Comparison of ENCODE assay signal across 9 cellular contexts in the genomic region with DNA sequence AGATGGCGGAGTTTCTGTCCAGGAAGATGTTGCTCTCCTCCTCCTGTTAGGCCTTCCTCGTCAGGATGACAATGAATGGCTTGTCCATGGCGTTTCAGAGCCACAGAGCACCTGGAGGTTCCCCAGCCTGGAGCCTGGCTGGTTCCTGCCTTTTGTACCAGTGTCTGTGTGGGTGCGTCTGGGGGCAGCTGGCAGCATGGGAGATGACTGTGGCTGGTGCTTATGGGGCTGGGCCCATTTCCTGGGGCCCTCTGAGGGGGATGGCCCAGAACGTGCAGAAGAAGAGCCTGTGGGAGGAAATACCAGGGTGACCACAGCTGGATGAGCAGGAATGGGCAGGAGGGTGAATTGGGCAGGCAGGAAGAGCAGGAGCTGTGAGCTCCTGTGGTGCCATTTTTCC. TPM values are rescaled to one million over a fixed set of nuclear protein-coding genes. Genes with fewer than 3 reads are reported as not detected.
DNase-seq lines count a peak whose midpoint lies in the region; ATAC-seq and TF ChIP-seq lines count a peak whose summit lies in the region.
"Had no signal": no experiment of that assay in that cellular context is flagged by ENCODE, and none has a peak within 500 bp of the region (broad histone marks: within the 10 kb centered on the region; RNA-seq: fewer than 3 reads in every experiment).

No MANE protein-coding gene starts in this region.

- H3K27me3 ChIP-seq in Peyer's patch = no peaks in the 10 kb centered on the region

- no peak overlapping the region for H3K4me3 ChIP-seq in Peyer's patch

- H3K36me3 ChIP-seq in Peyer's patch = no peaks in the 10 kb centered on the region

- H3K27ac ChIP-seq in Peyer's patch (peak overlapping the region; percentile 15 to 76 (median 46)), substantia nigra (ENCODE audit: low read depth, low read length, poor library complexity, severe bottlenecking) (peak overlapping the region; percentile 22)

- peaks cover 0 to 25% (median 16%) of the 10 kb centered on the region in 4 donors for H3K4me1 ChIP-seq in Peyer's patch

- TF ChIP-seq POLR2A in GM18951 (IDR thresholded peaks at IDR 0.05; ENCODE audit: extremely low read depth, insufficient read depth, insufficient read length) (peak; percentile 22), Peyer's patch (IDR thresholded peaks at IDR 0.05) (no peak)

- DNase-seq in Peyer's patch = no peak
- peak; percentile 67 for DNase-seq in glomerular visceral epithelial cell (ENCODE audit: extremely low spot score)
- DNase-seq in substantia nigra (lab: John Stamatoyannopoulos, UW) = no peak
- DNase-seq in iPS-NIHi11 (ENCODE audit: low spot score) = no peak
- DNase-seq: NCI-H748 treated with DMSO at 0.1 percent for 48 hours; stimulated activated CD4-positive, alpha-beta T cell treated with anti-CD3 and anti-CD28 coated beads, Interleukin-12 subunit alpha, Interleukin-12 subunit beta, amount 100 ng/mL, for 4 hours had no signal

- in situ Hi-C loops in GM18951 (cut with MboI; ENCODE audit: low sequenced_read_pairs, unreplicated experiment) = no loop called here

- no peak for TF ChIP-seq CTCF in Peyer's patch (IDR thresholded peaks at IDR 0.05)

- H3K9me3 ChIP-seq in Peyer's patch = no peaks in the 10 kb centered on the region

- ATAC-seq in HG03139 (IDR thresholded peaks at IDR 0.05; ENCODE audit: unreplicated experiment) (no peak), HG03571 (IDR thresholded peaks at IDR 0.05; ENCODE audit: unreplicated experiment) (no peak)

RNA-seq across cellular contexts. Expression of a gene that starts 6.7 kb away (rescaled TPM):
- 1 to 10 TPM in 3 of 4 donors, under 1 TPM in 1; 0.88 to 6.6 (median 2.6) TPM for total RNA-seq in Peyer's patch

RNA-seq across cellular contexts. Expression of a gene that starts 41.6 kb away (rescaled TPM):
- total RNA-seq in Peyer's patch = 10 to 100 TPM; 11.4 to 19.2 (median 15.4) TPM
